ENCODE assay signal across 1 cellular context in genomic region chr2:215917953-215918620, GRCh38.
TF ChIP-seq lines count a peak whose summit lies in the region.

No MANE protein-coding gene starts in this region.

TF ChIP-seq in H1, 55 proteins besides CTCF, POLR2A, EP300 and RAD21 (continued from another document):
- TF ChIP-seq CHD7 (IDR thresholded peaks at IDR 0.05; ENCODE audit: insufficient replicate concordance, low read length) (no peak), SIRT6 (IDR thresholded peaks at IDR 0.05; ENCODE audit: low read length) (no peak), CEBPB (IDR thresholded peaks at IDR 0.05; ENCODE audit: low read depth, low read length) (no peak), BRCA1 (IDR thresholded peaks at IDR 0.05; ENCODE audit: low read depth, low read length) (no peak), TAF1 (IDR thresholded peaks at IDR 0.05; ENCODE audit: low read depth, low read length) (no peak), NRF1 (IDR thresholded peaks at IDR 0.05; ENCODE audit: low read depth, low read length) (no peak), E2F6 (IDR thresholded peaks at IDR 0.05) (no peak)
